Comparison of ENCODE assay signal across 8 cellular contexts in the genomic region with DNA sequence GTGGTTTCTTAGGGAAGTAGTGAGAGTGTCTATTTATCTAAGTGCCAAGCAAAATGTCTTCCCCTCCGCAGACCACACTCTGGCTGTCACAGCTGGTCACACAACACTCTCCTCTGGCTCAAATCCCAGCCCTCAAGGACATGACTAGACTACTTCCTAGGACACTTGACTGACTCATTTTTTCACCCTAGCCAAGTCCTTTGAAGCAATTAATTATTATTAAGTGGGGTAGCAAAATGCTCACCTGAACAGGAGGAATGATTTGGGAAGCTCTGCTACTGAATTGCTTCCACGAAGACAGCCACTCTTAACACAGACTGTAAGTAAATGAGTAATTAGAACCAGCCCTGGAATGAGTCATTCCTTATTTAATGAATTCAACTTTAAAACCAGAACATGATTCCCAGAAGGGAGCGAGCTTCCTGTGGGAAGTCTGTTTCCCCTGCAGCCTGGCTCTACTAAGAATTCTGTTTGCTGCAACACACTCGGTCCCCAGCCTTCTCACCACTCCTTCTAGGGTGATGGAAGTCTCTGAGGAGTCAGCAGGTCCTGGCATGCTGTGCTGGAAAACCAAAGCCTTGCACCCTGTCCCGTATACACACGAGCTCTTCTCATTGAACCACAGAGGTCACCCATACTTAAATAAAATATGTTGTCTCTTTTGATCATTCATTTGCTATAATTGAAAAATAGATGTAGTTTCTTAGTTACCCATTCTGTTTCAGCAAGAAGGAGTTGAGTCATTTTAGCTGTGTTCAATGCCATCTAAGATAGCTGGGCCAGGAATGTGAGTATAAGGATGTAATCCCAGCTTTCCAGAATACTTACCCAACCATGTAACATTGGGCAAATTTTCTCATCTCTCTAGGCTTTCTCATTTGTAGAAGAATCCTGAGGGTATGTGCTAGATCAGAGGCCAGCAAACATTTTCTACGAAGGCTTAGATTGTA.
A peak's percentile ranks its signal among the peaks of the same experiment; 100 is the strongest.
DNase-seq lines count a peak whose midpoint lies in the region; TF ChIP-seq lines count a peak whose summit lies in the region.

No MANE protein-coding gene starts in this region.

- POLR2A ChIA-PET in CD4-positive, alpha-beta memory T cell (lab: Charles Lee; ENCODE audit: partially characterized antibody), result no interaction called here

- H3K27me3 Mint-ChIP-seq in CD4-positive, alpha-beta memory T cell, result no peaks in the 10 kb centered on the region

- no peak overlapping the region for H3K27ac ChIP-seq in CD4-positive, alpha-beta memory T cell (ENCODE audit: low read depth, low read length)

- H3K27me3 ChIP-seq in CD4-positive, alpha-beta memory T cell (ENCODE audit: insufficient read depth, low read length), result no peaks in the 10 kb centered on the region

- H3K9me3 ChIP-seq in CD4-positive, alpha-beta memory T cell (ENCODE audit: control insufficient read depth in 1 of 2, low read length in 2 of 2), result no peaks in the 10 kb centered on the region

- H3K4me3 ChIP-seq in astrocyte of the cerebellum (ENCODE audit: low read depth, low read length), result no peak overlapping the region
- H3K4me3 ChIP-seq in CD4-positive, alpha-beta memory T cell (ENCODE audit: low read length in 2 of 2), result no peak overlapping the region

- no peaks in the 10 kb centered on the region for H3K4me1 Mint-ChIP-seq in CD4-positive, alpha-beta memory T cell

- H3K9me3 Mint-ChIP-seq in CD4-positive, alpha-beta memory T cell, result peaks cover 0 to 4% (median 0%) of the 10 kb centered on the region in 8 donors

- H3K4me1 ChIP-seq in CD4-positive, alpha-beta memory T cell (ENCODE audit: insufficient read depth, low read length), result no peaks in the 10 kb centered on the region

- peak; percentile 92 to 96 for DNase-seq in AML-193 (lab: John Stamatoyannopoulos, UW)
- peak; percentile 70 for DNase-seq in KBM-7
- DNase-seq in astrocyte of the cerebellum (ENCODE audit: low read depth), result peak; percentile 73
- peak; percentile 46 for DNase-seq in left kidney (ENCODE audit: low read depth, low spot score)
- no peak for DNase-seq in NCI-H510A (lab: John Stamatoyannopoulos, UW)
- no peak for DNase-seq in epidermal melanocyte (ENCODE audit: insufficient read length, low spot score)
- DNase-seq in CD4-positive, alpha-beta memory T cell, result no peak
- DNase-seq in NK-92 (lab: John Stamatoyannopoulos, UW; ENCODE audit: unreplicated experiment), result no peak

- no peaks in the 10 kb centered on the region for H3K36me3 ChIP-seq in CD4-positive, alpha-beta memory T cell (ENCODE audit: insufficient read depth, low read length)

- CTCF ChIA-PET in CD4-positive, alpha-beta memory T cell (lab: Charles Lee; ENCODE audit: partially characterized antibody), result interaction anchor here (1.2 kb wide), 1 partner anchor 10 kb away, joined by 3 read pairs; no protein-coding TSS in a partner anchor

- no peak for TF ChIP-seq CTCF in astrocyte of the cerebellum (IDR thresholded peaks at IDR 0.05; ENCODE audit: low read depth, low read length, missing control alignments)

- H3K27ac Mint-ChIP-seq in CD4-positive, alpha-beta memory T cell, result no peak overlapping the region

- H3K4me3 Mint-ChIP-seq in CD4-positive, alpha-beta memory T cell, result no peak overlapping the region

- H3K36me3 Mint-ChIP-seq in CD4-positive, alpha-beta memory T cell, result no peaks in the 10 kb centered on the region

- intact Hi-C loops in CD4-positive, alpha-beta memory T cell (cut with micrococcal nuclease), result no loop called here

- in situ Hi-C loops in KBM-7 (cut with MboI; ENCODE audit: low pct_unique_long_range_greater_than_20kb, low sequenced_read_pairs), result no loop called here
- in situ Hi-C loops in astrocyte of the cerebellum (cut with HindIII; ENCODE audit: low sequenced_read_pairs), result no loop called here

Comparison
In these comparisons a context has a peak if more than half of its experiments do, and no peak if none do; other contexts are left out.
1. DNase-seq: peak in AML-193 (2 of 2), KBM-7 (single experiment), astrocyte of the cerebellum (single experiment) and left kidney (single experiment); none in NCI-H510A (single experiment), epidermal melanocyte (single experiment), CD4-positive, alpha-beta memory T cell (0 of 5) and NK-92 (single experiment).